ENCODE assay signal across 8 cellular contexts in genomic region chr1:192808588-192809285, GRCh38.
A peak's percentile ranks its signal among the peaks of the same experiment; 100 is the strongest.
DNase-seq lines count a peak whose midpoint lies in the region; ATAC-seq and TF ChIP-seq lines count a peak whose summit lies in the region.

Gene RGS2, plus strand, starts transcription at chr1:192809039. Its CDS starts 33 bp downstream, at chr1:192809072.

- DNase-seq in NCI-H187 (lab: John Stamatoyannopoulos, UW) = peak; percentile 68 to 86
- DNase-seq in T-helper 9 cell = peak; percentile 83
- peak; percentile 76 for DNase-seq in astrocyte of the cerebellum (ENCODE audit: low read depth)
- peak; percentile 45 to 97 (median 91) for DNase-seq in hypothalamus (lab: John Stamatoyannopoulos, UW)
- DNase-seq in retinal pigment epithelial cell (ENCODE audit: low read depth) = peak; percentile 79
- no peak for DNase-seq in OCI-M2 (lab: John Stamatoyannopoulos, UW; ENCODE audit: unreplicated experiment)

- in situ Hi-C loops in astrocyte of the cerebellum (cut with HindIII; ENCODE audit: low sequenced_read_pairs) = no loop called here

- TF ChIP-seq POLR2A in GM18505 (IDR thresholded peaks at IDR 0.05; ENCODE audit: borderline replicate concordance, extremely low read depth, insufficient read depth, insufficient read length) = peak; percentile 95

- TF ChIP-seq CTCF in astrocyte of the cerebellum (IDR thresholded peaks at IDR 0.05; ENCODE audit: low read depth, low read length, missing control alignments) (no peak), retinal pigment epithelial cell (conservative IDR thresholded peaks at IDR 0.05; ENCODE audit: low read depth, low read length) (no peak)

- H3K4me3 ChIP-seq in astrocyte of the cerebellum (ENCODE audit: low read depth, low read length) = peak within 1 kb of the TSS; percentile 87
- H3K4me3 ChIP-seq in retinal pigment epithelial cell (ENCODE audit: low read length) = peak within 1 kb of the TSS; percentile 95

- peak; percentile 96 for ATAC-seq in GM18505 (IDR thresholded peaks at IDR 0.05; ENCODE audit: unreplicated experiment)
- peak; percentile 85 for ATAC-seq in HG02943 (IDR thresholded peaks at IDR 0.05; ENCODE audit: low read depth, unreplicated experiment)
